Comparison of ENCODE assay signal across 18 cellular contexts in the genomic region with DNA sequence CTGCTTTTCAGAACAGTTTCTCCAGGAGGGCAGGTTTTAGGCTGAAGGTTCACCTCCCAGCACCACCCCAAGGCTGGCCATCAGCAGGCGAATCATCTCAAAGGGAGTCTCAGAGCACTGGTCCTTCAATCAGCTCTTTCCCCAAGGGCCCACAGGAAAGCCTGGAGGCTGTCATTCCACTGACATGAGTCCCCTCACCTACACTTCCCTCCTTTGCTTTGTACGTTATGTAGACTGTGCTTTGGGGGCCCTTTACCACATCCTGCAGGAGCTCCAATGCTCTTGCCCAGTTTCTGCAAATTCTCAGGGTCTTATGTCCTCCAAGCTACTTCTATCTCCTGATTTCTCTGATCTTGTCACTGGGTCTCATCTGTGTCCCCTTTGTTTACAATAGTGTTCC. TPM values are rescaled to one million over a fixed set of nuclear protein-coding genes. Genes with fewer than 3 reads are reported as not detected.
DNase-seq lines count a peak whose midpoint lies in the region; ATAC-seq and TF ChIP-seq lines count a peak whose summit lies in the region.
"Had no signal": no experiment of that assay in that cellular context is flagged by ENCODE, and none has a peak within 500 bp of the region (broad histone marks: within the 10 kb centered on the region; RNA-seq: fewer than 3 reads in every experiment).

No MANE protein-coding gene starts in this region.

- H3K9ac ChIP-seq in OCI-LY1 (ENCODE audit: low read length), result no peak overlapping the region; the same call in 1 of the 2 replicates
- H3K9ac ChIP-seq: SK-N-SH had no signal

- H3K27me3 ChIP-seq in right atrium auricular region, result no peaks in the 10 kb centered on the region
- no peaks in the 10 kb centered on the region for H3K27me3 ChIP-seq in OCI-LY1 (ENCODE audit: insufficient read depth, low read length)

- H3F3A ChIP-seq in OCI-LY1 (ENCODE audit: insufficient read depth, low read length), result no peaks in the 10 kb centered on the region

- H3K79me2 ChIP-seq in OCI-LY1 (ENCODE audit: insufficient read depth, low read length), result peaks cover 32% of the 10 kb centered on the region

- peak overlapping the region; percentile 1 for H3K4me3 Mint-ChIP-seq in memory B cell
- H3K4me3 Mint-ChIP-seq in activated T-cell treated with anti-CD3 and anti-CD28 coated beads, Interleukin-2, amount 50 U/mL, for 4 hours, result no peak overlapping the region
- H3K4me3 Mint-ChIP-seq: CD4-positive, alpha-beta memory T cell had no signal

- H3K36me3 ChIP-seq in right atrium auricular region (no peaks in the 10 kb centered on the region), OCI-LY1 (ENCODE audit: insufficient read depth, low read length) (peaks cover 18% of the 10 kb centered on the region; the same call in 1 of the 2 replicates)

- H2AFZ ChIP-seq in OCI-LY1 (ENCODE audit: low read length), result no peak overlapping the region

- no peaks in the 10 kb centered on the region for H3K9me3 ChIP-seq in right atrium auricular region
- no peaks in the 10 kb centered on the region for H3K9me3 ChIP-seq in OCI-LY1 (ENCODE audit: low read length)
- H3K9me3 ChIP-seq: SK-N-SH had no signal

- no peak overlapping the region for H3K4me2 ChIP-seq in OCI-LY1 (ENCODE audit: low read length)
- H3K4me2 ChIP-seq: SK-N-SH had no signal

- H3K4me3 ChIP-seq in right atrium auricular region (no peak overlapping the region), OCI-LY1 (ENCODE audit: low read depth, low read length, poor library complexity, severe bottlenecking) (no peak overlapping the region)

- no peaks in the 10 kb centered on the region for H3K9me3 Mint-ChIP-seq in memory B cell
- H3K9me3 Mint-ChIP-seq in activated T-cell treated with anti-CD3 and anti-CD28 coated beads, Interleukin-2, amount 50 U/mL, for 4 hours, result no peaks in the 10 kb centered on the region
- H3K9me3 Mint-ChIP-seq: CD4-positive, alpha-beta memory T cell had no signal

- peak overlapping the region; percentile 79 for H3K27ac Mint-ChIP-seq in memory B cell
- H3K27ac Mint-ChIP-seq: CD4-positive, alpha-beta memory T cell had no signal

- H3K4me1 Mint-ChIP-seq in memory B cell, result peaks cover 78% of the 10 kb centered on the region
- peaks cover 1% of the 10 kb centered on the region for H3K4me1 Mint-ChIP-seq in activated T-cell treated with anti-CD3 and anti-CD28 coated beads, Interleukin-2, amount 50 U/mL, for 4 hours (ENCODE audit: low read depth)
- H3K4me1 Mint-ChIP-seq: CD4-positive, alpha-beta memory T cell had no signal

- TF ChIP-seq CTCF in right atrium auricular region (IDR thresholded peaks at IDR 0.05), result no peak
- TF ChIP-seq CTCF in OCI-LY1 (IDR thresholded peaks at IDR 0.05; ENCODE audit: low read length), result no peak

- intact Hi-C loops in cardiac septum (cut with DNase I), result no loop called here

- H3K4me1 ChIP-seq in right atrium auricular region (peaks cover 0 to 6% of the 10 kb centered on the region in 2 donors), OCI-LY1 (ENCODE audit: insufficient read depth, low read length, severe bottlenecking) (peaks cover 68% of the 10 kb centered on the region)

- peaks cover 18% of the 10 kb centered on the region for H3K36me3 Mint-ChIP-seq in memory B cell
- no peaks in the 10 kb centered on the region for H3K36me3 Mint-ChIP-seq in activated T-cell treated with anti-CD3 and anti-CD28 coated beads, Interleukin-2, amount 50 U/mL, for 4 hours (ENCODE audit: insufficient read depth)
- H3K36me3 Mint-ChIP-seq: CD4-positive, alpha-beta memory T cell had no signal

- DNase-seq in right atrium auricular region (ENCODE audit: low spot score), result peak; percentile 23
- DNase-seq in cardiac septum (ENCODE audit: low spot score), result no peak
- DNase-seq in memory B cell (ENCODE audit: low spot score in 2 of 2), result no peak
- DNase-seq in HuH-7.5 (ENCODE audit: low spot score), result no peak
- DNase-seq in activated T-cell treated with anti-CD3 and anti-CD28 coated beads, Interleukin-2, amount 50 U/mL, for 1 hour, result no peak
- DNase-seq in activated T-cell treated with anti-CD3 and anti-CD28 coated beads, Interleukin-2, amount 50 U/mL, for 4 hours, result no peak
- DNase-seq: 8988T; CD4-positive, alpha-beta memory T cell; NCI-H1092 treated with DMSO at 0.1 percent for 48 hours; NCI-H2029 treated with DMSO at 0.1 percent for 48 hours; NCI-H526 treated with DMSO at 0.1 percent for 48 hours; SK-N-SH had no signal

- no peaks in the 10 kb centered on the region for H3K27me3 Mint-ChIP-seq in memory B cell
- no peaks in the 10 kb centered on the region for H3K27me3 Mint-ChIP-seq in activated T-cell treated with anti-CD3 and anti-CD28 coated beads, Interleukin-2, amount 50 U/mL, for 4 hours (ENCODE audit: low read depth)

- no peak overlapping the region for H3K27ac ChIP-seq in right atrium auricular region
- peak overlapping the region; percentile 46 for H3K27ac ChIP-seq in OCI-LY1 (ENCODE audit: low read depth, low read length, poor library complexity, severe bottlenecking)

- no peaks in the 10 kb centered on the region for H3K9me2 ChIP-seq in OCI-LY1 (ENCODE audit: low read depth, low read length)
- H3K9me2 ChIP-seq: SK-N-SH had no signal

- no peaks in the 10 kb centered on the region for H4K20me1 ChIP-seq in OCI-LY1 (ENCODE audit: insufficient read depth, low read length)

- ATAC-seq in memory B cell (ENCODE audit: low read depth) (no peak), GM19324 (IDR thresholded peaks at IDR 0.05; ENCODE audit: low FRiP score, unreplicated experiment) (no peak)
- no peak for ATAC-seq in activated T-cell treated with anti-CD3 and anti-CD28 coated beads, Interleukin-2, amount 50 U/mL, for 4 hours
- ATAC-seq: HepG2 had no signal

RNA-seq across cellular contexts. Expression of gene WDFY4, which starts 15.4 kb away (rescaled TPM):
- total RNA-seq in right atrium auricular region (1 to 10 TPM in 1 of 2 donors, under 1 TPM in 1; 0.70 to 2.0 TPM), cardiac septum (1.5 TPM)
- 1 to 10 TPM in 1 of 3 donors, under 1 TPM in 2; 0.53 to 3.9 (median 0.89) TPM for total RNA-seq in activated T-cell treated with anti-CD3 and anti-CD28 coated beads, Interleukin-2, amount 50 U/mL, for 4 hours
- total RNA-seq: H1, HepG2, MCF 10A, RPMI7951 had no signal
